ENCODE assay signal across 8 cellular contexts in the genomic region with DNA sequence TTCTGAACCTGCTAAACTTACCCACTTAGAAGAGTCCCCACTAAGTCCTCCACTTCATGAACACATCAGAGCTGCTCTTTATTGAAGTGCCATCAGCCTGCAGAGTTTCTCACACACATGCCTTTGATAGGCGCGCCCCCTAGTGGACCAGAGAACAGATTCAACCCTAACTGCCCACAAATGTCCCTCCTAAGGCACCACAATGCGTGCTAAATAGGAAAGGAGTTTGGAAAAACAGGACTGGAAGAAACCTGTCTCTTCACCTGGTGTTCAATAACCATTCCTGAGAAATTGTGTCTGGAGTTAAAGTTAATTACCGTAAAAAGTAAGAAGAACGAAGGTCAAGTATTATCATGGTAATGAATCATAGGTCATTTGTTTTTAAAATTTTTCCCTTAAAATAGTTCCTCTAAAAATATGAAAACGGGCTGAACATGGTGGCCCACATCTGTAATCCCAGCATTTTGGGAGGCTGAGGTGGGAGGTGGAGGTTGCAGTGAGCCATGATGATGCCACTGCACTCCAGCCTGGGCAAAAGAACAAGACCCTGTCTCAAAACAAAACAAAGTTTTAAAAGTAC.
DNase-seq lines count a peak whose midpoint lies in the region; ATAC-seq, FAIRE-seq and TF ChIP-seq lines count a peak whose summit lies in the region.

No MANE protein-coding gene starts in this region.

- no peaks in the 10 kb centered on the region for H3K36me3 ChIP-seq in HepG2 (replicated peaks in 1 of 2; ENCODE audit: control insufficient read depth in 1 of 2, insufficient read depth in 2 of 2, low read length in 2 of 2)

- ATAC-seq in HepG2 (peak; percentile 93), GM21825 (IDR thresholded peaks at IDR 0.05; ENCODE audit: unreplicated experiment) (no peak)

- H3K27me3 ChIP-seq in HepG2 (ENCODE audit: control insufficient read depth in 1 of 2, insufficient read depth in 2 of 2, low read length in 2 of 2): no peaks in the 10 kb centered on the region

- H4K20me1 ChIP-seq in HepG2 (ENCODE audit: insufficient read depth, low read length): no peaks in the 10 kb centered on the region

- peak; percentile 94 for TF ChIP-seq CTCF in HFF-Myc (IDR thresholded peaks at IDR 0.05; ENCODE audit: low read depth, low read length, missing control alignments)
- peak; percentile 94 for TF ChIP-seq CTCF in choroid plexus epithelial cell (conservative IDR thresholded peaks at IDR 0.05; ENCODE audit: low read depth, low read length)
- TF ChIP-seq CTCF in HepG2 (CRISPR knock-in tag; IDR thresholded peaks at IDR 0.05): peak; percentile 93

- POLR2A ChIA-PET in HepG2 (lab: Yijun Ruan, JAX): interaction anchor here (1.0 to 1.4 kb wide), 3 partner anchors 17 to 232 kb away, joined by 3 to 7 read pairs (median 7); no protein-coding TSS in a partner anchor

- H3K4me3 ChIP-seq in HFF-Myc (replicated peaks; ENCODE audit: low read depth, low read length): no peak overlapping the region
- H3K4me3 ChIP-seq in choroid plexus epithelial cell (ENCODE audit: low read depth, low read length): no peak overlapping the region
- H3K4me3 ChIP-seq in HepG2 (replicated peaks in 1 of 3; ENCODE audit: insufficient read depth in 1 of 3, low read depth in 2 of 3, low read length in 3 of 3): no peak overlapping the region

- peak; percentile 91 for FAIRE-seq in HepG2 (lab: Jason Lieb, UNC)

- intact Hi-C loops in HepG2 (cut with micrococcal nuclease; ENCODE audit: unreplicated experiment): loop anchor here (1.0 to 2.0 kb wide), 5 partner anchors 16 to 528 kb away; no protein-coding TSS in a partner anchor

- peaks cover 45% of the 10 kb centered on the region for H3K4me1 ChIP-seq in HepG2 (ENCODE audit: insufficient read depth, low read length)

- TF ChIP-seq EP300 in HepG2 (IDR thresholded peaks at IDR 0.05; ENCODE audit: low read depth in 2 of 2, low read length in 2 of 2): no peak
- no peak for TF ChIP-seq EP300 in HepG2 (CRISPR knock-in tag; IDR thresholded peaks at IDR 0.05; ENCODE audit: borderline replicate concordance)

- H3K4me2 ChIP-seq in HepG2 (ENCODE audit: low read depth, low read length): peak overlapping the region; percentile 43; the same call in 1 of the 2 replicates

- BruUV-seq in HepG2 (replicated peaks; lab: Mats Ljungman, UMichigan): no TSS peak

- no peaks in the 10 kb centered on the region for H3K79me2 ChIP-seq in HepG2 (ENCODE audit: insufficient read depth, low read length)

- H3K27ac ChIP-seq in HepG2 (ENCODE audit: extremely low read length, insufficient read depth, low read length): no peak overlapping the region

- CTCF ChIA-PET in HepG2 (lab: Yijun Ruan, JAX; ENCODE audit: low intra/inter-chr PET ratio, low total read pairs): interaction anchor here (0.7 to 4.6 kb wide), 7 partner anchors 17 to 758 kb away, joined by 3 to 51 read pairs (median 5); no protein-coding TSS in a partner anchor

- no peak for TF ChIP-seq POLR2A in HepG2 (IDR thresholded peaks at IDR 0.05; ENCODE audit: insufficient read depth in 1 of 2, low read depth in 2 of 2, low read length in 2 of 2)

- peak; percentile 38 for DNase-seq in Caki2 (ENCODE audit: low read depth)
- no peak for DNase-seq in HFF-Myc (ENCODE audit: extremely low read depth, low read depth)
- peak; percentile 75 for DNase-seq in NCI-H2227 treated with DMSO at 0.1 percent for 48 hours (lab: John Stamatoyannopoulos, UW)
- DNase-seq in activated CD4-positive, alpha-beta T cell treated with anti-CD3 and anti-CD28 coated beads for 48 hours: peak; percentile 82
- DNase-seq in choroid plexus epithelial cell (ENCODE audit: low read depth): peak; percentile 86
- DNase-seq in HepG2 (ENCODE audit: low spot score): peak; percentile 78
- peak; percentile 31 to 60 (median 35) for DNase-seq in stimulated activated CD4-positive, alpha-beta T cell treated with anti-CD3 and anti-CD28 coated beads, TNF-alpha, amount 100 ng/mL, for 1 hour (ENCODE audit: low read depth in 3 of 3, low spot score in 1 of 3)

- WGBS in HepG2 (ENCODE audit: low lambda C conversion rate): under 1% methylated on average over 6 of the region's 6 CpGs

- no peak overlapping the region for H3K9ac ChIP-seq in HepG2 (ENCODE audit: insufficient read depth, low read depth, low read length)

- H3K9me3 ChIP-seq in HepG2 (ENCODE audit: low read length): no peaks in the 10 kb centered on the region

- in situ Hi-C loops in Caki2 (cut with HindIII; ENCODE audit: low pct_unique_long_range_greater_than_20kb, low sequenced_read_pairs) (no loop called here), HepG2 (cut with HindIII; ENCODE audit: extremely low pct_ligation_motif_present, low pct_unique_long_range_greater_than_20kb) (loop anchor here (25.0 kb wide), 1 partner anchor 537 kb away; no protein-coding TSS in a partner anchor)

- H2AFZ ChIP-seq in HepG2 (ENCODE audit: low read length): no peak overlapping the region

- peak; percentile 83 for TF ChIP-seq RAD21 in HepG2 (CRISPR knock-in tag; IDR thresholded peaks at IDR 0.05)

TF ChIP-seq in HepG2, 621 proteins besides CTCF, POLR2A, EP300 and RAD21 (continues in another document):
- TF ChIP-seq ZBTB1 (CRISPR knock-in tag; IDR thresholded peaks at IDR 0.05; ENCODE audit: borderline replicate concordance) (no peak), ZBTB38 (CRISPR knock-in tag; IDR thresholded peaks at IDR 0.05) (no peak), ZNF451 (CRISPR knock-in tag; IDR thresholded peaks at IDR 0.05) (no peak), ZBTB8A (CRISPR knock-in tag; IDR thresholded peaks at IDR 0.05; ENCODE audit: borderline replicate concordance, low read depth) (no peak), ELF3 (CRISPR knock-in tag; IDR thresholded peaks at IDR 0.05) (0 out of 2 replicates have a peak, but pooled peaks have one; percentile 10), PCBP2 (optimal IDR thresholded peaks at IDR 0.05; ENCODE audit: low read depth, low read length, poor library complexity, severe bottlenecking) (no peak), IRX3 (CRISPR knock-in tag; IDR thresholded peaks at IDR 0.05; ENCODE audit: borderline replicate concordance, low read depth) (no peak), TAF15 (IDR thresholded peaks at IDR 0.05; ENCODE audit: low read depth, low read length, poor library complexity, severe bottlenecking) (no peak), KDM4B (CRISPR knock-in tag; IDR thresholded peaks at IDR 0.05) (no peak), STAG1 (CRISPR knock-in tag; IDR thresholded peaks at IDR 0.05) (peak; percentile 97), ZNF670 (CRISPR knock-in tag; IDR thresholded peaks at IDR 0.05; ENCODE audit: borderline replicate concordance) (no peak), CENPX (CRISPR knock-in tag; IDR thresholded peaks at IDR 0.05) (no peak)
- TF ChIP-seq, protein P1, sequence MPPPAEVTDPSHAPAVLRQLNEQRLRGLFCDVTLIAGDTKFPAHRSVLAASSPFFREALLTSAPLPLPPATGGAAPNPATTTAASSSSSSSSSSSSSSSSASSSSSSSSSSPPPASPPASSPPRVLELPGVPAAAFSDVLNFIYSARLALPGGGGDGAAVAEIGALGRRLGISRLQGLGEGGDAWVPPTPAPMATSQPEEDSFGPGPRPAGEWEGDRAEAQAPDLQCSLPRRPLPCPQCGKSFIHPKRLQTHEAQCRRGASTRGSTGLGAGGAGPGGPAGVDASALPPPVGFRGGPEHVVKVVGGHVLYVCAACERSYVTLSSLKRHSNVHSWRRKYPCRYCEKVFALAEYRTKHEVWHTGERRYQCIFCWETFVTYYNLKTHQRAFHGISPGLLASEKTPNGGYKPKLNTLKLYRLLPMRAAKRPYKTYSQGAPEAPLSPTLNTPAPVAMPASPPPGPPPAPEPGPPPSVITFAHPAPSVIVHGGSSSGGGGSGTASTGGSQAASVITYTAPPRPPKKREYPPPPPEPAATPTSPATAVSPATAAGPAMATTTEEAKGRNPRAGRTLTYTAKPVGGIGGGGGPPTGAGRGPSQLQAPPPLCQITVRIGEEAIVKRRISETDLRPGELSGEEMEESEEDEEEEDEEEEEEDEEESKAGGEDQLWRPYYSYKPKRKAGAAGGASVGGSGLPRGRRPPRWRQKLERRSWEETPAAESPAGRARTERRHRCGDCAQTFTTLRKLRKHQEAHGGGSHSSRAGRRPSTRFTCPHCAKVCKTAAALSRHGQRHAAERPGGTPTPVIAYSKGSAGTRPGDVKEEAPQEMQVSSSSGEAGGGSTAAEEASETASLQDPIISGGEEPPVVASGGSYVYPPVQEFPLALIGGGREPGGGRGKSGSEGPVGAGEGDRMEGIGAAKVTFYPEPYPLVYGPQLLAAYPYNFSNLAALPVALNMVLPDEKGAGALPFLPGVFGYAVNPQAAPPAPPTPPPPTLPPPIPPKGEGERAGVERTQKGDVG (CRISPR knock-in tag; IDR thresholded peaks at IDR 0.05; ENCODE audit: borderline replicate concordance): no peak
- TF ChIP-seq, protein P2, sequence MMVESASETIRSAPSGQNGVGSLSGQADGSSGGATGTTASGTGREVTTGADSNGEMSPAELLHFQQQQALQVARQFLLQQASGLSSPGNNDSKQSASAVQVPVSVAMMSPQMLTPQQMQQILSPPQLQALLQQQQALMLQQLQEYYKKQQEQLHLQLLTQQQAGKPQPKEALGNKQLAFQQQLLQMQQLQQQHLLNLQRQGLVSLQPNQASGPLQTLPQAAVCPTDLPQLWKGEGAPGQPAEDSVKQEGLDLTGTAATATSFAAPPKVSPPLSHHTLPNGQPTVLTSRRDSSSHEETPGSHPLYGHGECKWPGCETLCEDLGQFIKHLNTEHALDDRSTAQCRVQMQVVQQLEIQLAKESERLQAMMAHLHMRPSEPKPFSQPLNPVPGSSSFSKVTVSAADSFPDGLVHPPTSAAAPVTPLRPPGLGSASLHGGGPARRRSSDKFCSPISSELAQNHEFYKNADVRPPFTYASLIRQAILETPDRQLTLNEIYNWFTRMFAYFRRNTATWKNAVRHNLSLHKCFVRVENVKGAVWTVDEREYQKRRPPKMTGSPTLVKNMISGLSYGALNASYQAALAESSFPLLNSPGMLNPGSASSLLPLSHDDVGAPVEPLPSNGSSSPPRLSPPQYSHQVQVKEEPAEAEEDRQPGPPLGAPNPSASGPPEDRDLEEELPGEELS (CRISPR knock-in tag; IDR thresholded peaks at IDR 0.05): 0 out of 2 replicates have a peak, but pooled peaks have one; percentile 13
- TF ChIP-seq, protein P3, sequence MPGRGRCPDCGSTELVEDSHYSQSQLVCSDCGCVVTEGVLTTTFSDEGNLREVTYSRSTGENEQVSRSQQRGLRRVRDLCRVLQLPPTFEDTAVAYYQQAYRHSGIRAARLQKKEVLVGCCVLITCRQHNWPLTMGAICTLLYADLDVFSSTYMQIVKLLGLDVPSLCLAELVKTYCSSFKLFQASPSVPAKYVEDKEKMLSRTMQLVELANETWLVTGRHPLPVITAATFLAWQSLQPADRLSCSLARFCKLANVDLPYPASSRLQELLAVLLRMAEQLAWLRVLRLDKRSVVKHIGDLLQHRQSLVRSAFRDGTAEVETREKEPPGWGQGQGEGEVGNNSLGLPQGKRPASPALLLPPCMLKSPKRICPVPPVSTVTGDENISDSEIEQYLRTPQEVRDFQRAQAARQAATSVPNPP (CRISPR knock-in tag; IDR thresholded peaks at IDR 0.05): no peak
